8 cellular contexts compared by ENCODE assay signal in the genomic region with DNA sequence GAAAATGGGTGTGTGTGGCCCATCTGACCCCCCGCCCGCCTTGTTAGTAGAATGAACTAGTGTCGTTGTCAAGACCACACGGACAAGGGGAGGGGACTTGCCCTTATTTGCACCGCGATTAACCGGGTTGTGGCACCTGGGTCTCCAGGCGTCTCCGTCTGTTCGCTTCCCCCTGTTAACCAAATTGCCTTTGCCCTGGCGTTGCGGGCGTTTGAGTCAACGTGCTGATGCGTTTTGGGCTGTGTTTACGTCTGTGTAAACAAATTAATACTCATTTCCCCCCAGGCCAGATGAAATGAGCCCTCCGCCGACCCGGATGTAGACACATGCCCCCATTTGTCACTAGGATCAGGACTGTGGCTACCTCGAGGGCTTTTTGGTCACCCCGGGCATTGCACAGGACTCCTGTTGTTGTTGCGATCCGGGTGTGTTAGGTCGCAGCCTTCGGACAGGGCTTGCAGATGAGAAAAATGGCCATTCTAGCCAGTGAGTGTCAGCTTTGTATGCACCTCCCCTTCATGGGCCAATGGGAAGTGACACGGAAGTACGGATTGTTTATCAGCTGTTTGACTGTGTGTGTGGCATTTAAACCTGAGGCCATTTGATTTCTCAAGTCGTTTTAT. TPM values are rescaled to one million over a fixed set of nuclear protein-coding genes. Genes with fewer than 3 reads are reported as not detected.
DNase-seq lines count a peak whose midpoint lies in the region; ATAC-seq, FAIRE-seq and TF ChIP-seq lines count a peak whose summit lies in the region.

No MANE protein-coding gene starts in this region.

- no peaks in the 10 kb centered on the region for H3K27me3 Mint-ChIP-seq in T-helper 17 cell
- no peaks in the 10 kb centered on the region for H3K27me3 Mint-ChIP-seq in astrocyte (ENCODE audit: low read depth, unreplicated experiment)

- no peaks in the 10 kb centered on the region for H3K9me3 Mint-ChIP-seq in astrocyte (ENCODE audit: unreplicated experiment)

- H3K27ac ChIP-seq in astrocyte (ENCODE audit: low read depth, low read length) = peak overlapping the region; percentile 76

- H3K27ac Mint-ChIP-seq in T-helper 17 cell (peak overlapping the region; percentile 97), astrocyte (ENCODE audit: unreplicated experiment) (peak overlapping the region; percentile 91)

- ATAC-seq in HG02763 (IDR thresholded peaks at IDR 0.05; ENCODE audit: unreplicated experiment) (peak; percentile 83), T-helper 17 cell (peak; percentile 73)

- H3K9ac ChIP-seq in astrocyte (ENCODE audit: low read length) = peak overlapping the region; percentile 92

- peak; percentile 82 for DNase-seq in GM13977 (ENCODE audit: low spot score)
- DNase-seq in NCI-H1417 (lab: John Stamatoyannopoulos, UW) = peak; percentile 67 to 87 (median 76)
- DNase-seq in T-helper 17 cell = peak; percentile 33 to 51 (median 41)
- peak; percentile 88 for DNase-seq in astrocyte (ENCODE audit: low read depth)
- DNase-seq in hepatic stellate cell (ENCODE audit: low spot score) = peak; percentile 83
- DNase-seq in renal cortical epithelial cell (ENCODE audit: low read depth) = peak; percentile 97
- DNase-seq in GOT3 (lab: John Stamatoyannopoulos, UW) = no peak

- peak overlapping the region; percentile 96 for H3K4me3 Mint-ChIP-seq in T-helper 17 cell
- peak overlapping the region; percentile 95 for H3K4me3 Mint-ChIP-seq in astrocyte (ENCODE audit: unreplicated experiment)

- H3K27me3 ChIP-seq in astrocyte (ENCODE audit: insufficient read depth, low read length) = no peaks in the 10 kb centered on the region

- peaks cover 2% of the 10 kb centered on the region for H3K36me3 Mint-ChIP-seq in T-helper 17 cell (ENCODE audit: low read depth)
- no peaks in the 10 kb centered on the region for H3K36me3 Mint-ChIP-seq in astrocyte (ENCODE audit: low read depth, unreplicated experiment)

- H3K79me2 ChIP-seq in astrocyte (ENCODE audit: insufficient read depth, low read length) = peaks cover 48% of the 10 kb centered on the region

- in situ Hi-C loops in GM13977 (cut with MboI; ENCODE audit: low pct_unique_long_range_greater_than_20kb, low sequenced_read_pairs, unreplicated experiment) = no loop called here

- H3K4me3 ChIP-seq in astrocyte (ENCODE audit: insufficient read depth, low read depth, low read length) = peak overlapping the region; percentile 80

- H3K36me3 ChIP-seq in astrocyte (ENCODE audit: insufficient read depth, low read length) = no peaks in the 10 kb centered on the region

- H3K9me3 ChIP-seq in T-helper 17 cell (ENCODE audit: control insufficient read depth, low read length, poor library complexity, severe bottlenecking) = no peaks in the 10 kb centered on the region
- H3K9me3 ChIP-seq in astrocyte (ENCODE audit: insufficient read depth, low read depth, low read length) = no peaks in the 10 kb centered on the region

- peak; percentile 71 for FAIRE-seq in astrocyte (lab: Jason Lieb, UNC)

- H4K20me1 ChIP-seq in astrocyte (ENCODE audit: insufficient read depth, low read length) = no peaks in the 10 kb centered on the region

- H3K4me1 Mint-ChIP-seq in T-helper 17 cell (peaks cover 39% of the 10 kb centered on the region), astrocyte (ENCODE audit: low read depth, unreplicated experiment) (peaks cover 6% of the 10 kb centered on the region)

- peaks cover 5% of the 10 kb centered on the region for H3K4me1 ChIP-seq in astrocyte (ENCODE audit: insufficient read depth, low read length)

- peak overlapping the region; percentile 95 for H3K4me2 ChIP-seq in astrocyte (ENCODE audit: low read length)

- peak overlapping the region; percentile 84 for H2AFZ ChIP-seq in astrocyte (ENCODE audit: low read depth, low read length)

- TF ChIP-seq CTCF in GM13977 (IDR thresholded peaks at IDR 0.05; ENCODE audit: extremely low read depth, insufficient read depth, missing control alignments) (no peak), astrocyte (IDR thresholded peaks at IDR 0.05; ENCODE audit: insufficient read depth, low read depth, low read length) (no peak)

RNA-seq across cellular contexts. Expression of a gene that starts 0.9 kb away (rescaled TPM):
- 100 to 1,000 TPM; 168 to 195 TPM for total RNA-seq in T-helper 17 cell
- total RNA-seq in astrocyte = 23.2 and 24.4 TPM in 2 replicates
- 32.6 and 59.6 TPM in 2 replicates for total RNA-seq in renal cortical epithelial cell
